ENCODE assay signal across 30 cellular contexts in genomic region chr22:24112188-24112587, GRCh38.
DNase-seq lines count a peak whose midpoint lies in the region; ATAC-seq and TF ChIP-seq lines count a peak whose summit lies in the region.
"Had no signal": no experiment of that assay in that cellular context is flagged by ENCODE, and none has a peak within 500 bp of the region (broad histone marks: within the 10 kb centered on the region; RNA-seq: fewer than 3 reads in every experiment).

No MANE protein-coding gene starts in this region.

- H4K8ac ChIP-seq in IMR-90 (ENCODE audit: low read depth in 2 of 2, low read length in 2 of 2), result no peak overlapping the region

- no peak overlapping the region for H3K4me3 Mint-ChIP-seq in CD4-positive, CD25-positive, alpha-beta regulatory T cell
- H3K4me3 Mint-ChIP-seq: activated CD8-positive, alpha-beta memory T cell treated with anti-CD3 and anti-CD28 coated beads, Interleukin-2, amount 10 ng/mL, durations not matched to agents 7 days and 5 days; activated naive CD4-positive, alpha-beta T cell treated with anti-CD3 and anti-CD28 coated beads, Interleukin-2, amount 50 U/mL, for 24 hours; activated T-cell treated with anti-CD3 and anti-CD28 coated beads, Interleukin-2, amount 50 U/mL, for 72 hours; neural progenitor cell had no signal

- H3K9me3 ChIP-seq in CD4-positive, CD25-positive, alpha-beta regulatory T cell (ENCODE audit: control insufficient read depth in 2 of 2, low read length in 2 of 2), result peaks cover 0 to 2% of the 10 kb centered on the region in 2 experiments
- H3K9me3 ChIP-seq in IMR-90 (ENCODE audit: control insufficient read depth, insufficient read depth, low read length) (peaks cover 4% of the 10 kb centered on the region; the same call in 1 of the 2 replicates), OCI-LY7 (ENCODE audit: low read length) (no peaks in the 10 kb centered on the region)
- H3K9me3 ChIP-seq: BE2C, SJCRH30, upper lobe of left lung had no signal

- no peak for TF ChIP-seq POLR2A in IMR-90 (IDR thresholded peaks at IDR 0.05; ENCODE audit: low read depth, low read length)
- TF ChIP-seq POLR2A in GM18505 (IDR thresholded peaks at IDR 0.05; ENCODE audit: borderline replicate concordance, extremely low read depth, insufficient read depth, insufficient read length), result no peak

- H2AFZ ChIP-seq in IMR-90 (replicated peaks; ENCODE audit: low read length, poor library complexity), result no peak overlapping the region
- no peak overlapping the region for H2AFZ ChIP-seq in OCI-LY7 (ENCODE audit: low read length)
- H2AFZ ChIP-seq: neural progenitor cell, parathyroid adenoma had no signal

- dilution Hi-C loops in IMR-90 (cut with HindIII; ENCODE audit: low sequenced_read_pairs, unreplicated experiment), result no loop called here

- H2AK5ac ChIP-seq in IMR-90 (ENCODE audit: low read depth, low read length), result no peak overlapping the region

- H3K9me1 ChIP-seq in IMR-90 (ENCODE audit: insufficient read depth, low read length), result peaks cover 19% of the 10 kb centered on the region

- no peak overlapping the region for H3K14ac ChIP-seq in IMR-90 (replicated peaks; ENCODE audit: low read depth, low read length)

- H2BK20ac ChIP-seq in IMR-90 (ENCODE audit: low read depth, low read length), result no peak overlapping the region

- H2BK15ac ChIP-seq in IMR-90 (ENCODE audit: low read depth, low read length), result no peak overlapping the region

- H3K4me3 ChIP-seq in CD4-positive, CD25-positive, alpha-beta regulatory T cell (ENCODE audit: low read depth, low read length), result no peak overlapping the region
- no peak overlapping the region for H3K4me3 ChIP-seq in IMR-90 (ENCODE audit: insufficient read depth, low read depth, low read length)
- H3K4me3 ChIP-seq in astrocyte of the spinal cord (ENCODE audit: low read depth, low read length), result no peak overlapping the region
- no peak overlapping the region for H3K4me3 ChIP-seq in OCI-LY7 (ENCODE audit: low read depth, low read length, poor library complexity, severe bottlenecking)
- H3K4me3 ChIP-seq: dorsolateral prefrontal cortex, MG63, neural progenitor cell, SJCRH30, upper lobe of left lung had no signal

- peaks cover 5 to 17% of the 10 kb centered on the region in 2 experiments; a peak in 2 of 4 replicates for H3K79me1 ChIP-seq in IMR-90 (ENCODE audit: low read depth in 1 of 2, low read length in 2 of 2)

- no peak overlapping the region for H3K56ac ChIP-seq in IMR-90 (ENCODE audit: extremely low read depth, insufficient read depth, low read length)

- no peak for TF ChIP-seq RAD21 in IMR-90 (IDR thresholded peaks at IDR 0.05; ENCODE audit: low read length)

- no peak overlapping the region for H3K4ac ChIP-seq in IMR-90 (ENCODE audit: low read depth, low read length)

- H3K18ac ChIP-seq in IMR-90 (ENCODE audit: low read depth, low read length), result no peak overlapping the region

- H3K9me3 Mint-ChIP-seq in CD4-positive, CD25-positive, alpha-beta regulatory T cell, result peaks cover 0 to 3% (median 0%) of the 10 kb centered on the region in 7 donors
- H3K9me3 Mint-ChIP-seq: activated T-cell treated with anti-CD3 and anti-CD28 coated beads, Interleukin-2, amount 50 U/mL, for 72 hours had no signal

- no peak overlapping the region for H2BK5ac ChIP-seq in IMR-90 (ENCODE audit: low read depth, low read length, poor library complexity, severe bottlenecking)

- ATAC-seq in CD4-positive, CD25-positive, alpha-beta regulatory T cell (ENCODE audit: low read depth in 2 of 2), result no peak
- no peak for ATAC-seq in IMR-90 (ENCODE audit: low read depth)
- ATAC-seq in GM18505 (IDR thresholded peaks at IDR 0.05; ENCODE audit: unreplicated experiment), result no peak
- no peak for ATAC-seq in sciatic nerve
- ATAC-seq: activated CD8-positive, alpha-beta memory T cell treated with anti-CD3 and anti-CD28 coated beads, Interleukin-2, amount 10 ng/mL, durations not matched to agents 7 days and 5 days; activated T-cell treated with anti-CD3 and anti-CD28 coated beads, Interleukin-2, amount 50 U/mL, for 72 hours; right cardiac atrium had no signal

- H3K27me3 ChIP-seq in CD4-positive, CD25-positive, alpha-beta regulatory T cell (ENCODE audit: control insufficient read depth, insufficient read depth, low read length), result no peaks in the 10 kb centered on the region
- H3K27me3 ChIP-seq in IMR-90 (ENCODE audit: control insufficient read depth, insufficient read depth, low read length), result no peaks in the 10 kb centered on the region
- H3K27me3 ChIP-seq: BE2C, dorsolateral prefrontal cortex, MG63, neural progenitor cell, SJCRH30, upper lobe of left lung had no signal

- no peak overlapping the region for H3K4me2 ChIP-seq in IMR-90 (ENCODE audit: low read depth, low read length)
- H3K4me2 ChIP-seq in OCI-LY7 (ENCODE audit: low read length), result no peak overlapping the region
- H3K4me2 ChIP-seq: neural progenitor cell had no signal

- peaks cover 0 to 7% (median 3%) of the 10 kb centered on the region in 4 donors for H3K4me1 Mint-ChIP-seq in CD4-positive, CD25-positive, alpha-beta regulatory T cell

- no peak overlapping the region for H2BK120ac ChIP-seq in IMR-90 (ENCODE audit: low read depth, low read length)

- WGBS in IMR-90 (ENCODE audit: extremely low coverage in 2 of 2, insufficient read length in 1 of 2), 2 experiments, result no CpG with 5 or more reads among the region's 1 CpG

- CTCF ChIA-PET in IMR-90 (lab: Yijun Ruan, JAX) (interaction anchor here (0.7 kb wide), 1 partner anchor 45 kb away, joined by 3 read pairs; no protein-coding TSS in a partner anchor), OCI-LY7 (lab: Charles Lee; ENCODE audit: unreplicated experiment) (no interaction called here)

- H4K5ac ChIP-seq in IMR-90 (ENCODE audit: low read depth, low read length), result no peak overlapping the region

- POLR2A ChIA-PET in IMR-90 (lab: Charles Lee; ENCODE audit: unreplicated experiment) (no interaction called here), OCI-LY7 (lab: Charles Lee) (no interaction called here)

- DNase-seq in CD4-positive, CD25-positive, alpha-beta regulatory T cell, result no peak
- DNase-seq in IMR-90 (peak; percentile 15), astrocyte of the spinal cord (ENCODE audit: low read depth, low spot score) (peak; percentile 14), iris pigment epithelial cell (ENCODE audit: low read depth) (peak; percentile 53), dermis blood vessel endothelial cell (no peak), OCI-LY7 (ENCODE audit: low spot score) (no peak), sciatic nerve (ENCODE audit: low spot score) (no peak)
- DNase-seq: activated CD4-positive, alpha-beta T cell treated with anti-CD3 and anti-CD28 coated beads, Interleukin-2, amount 50 U/mL, for 1 hour; activated CD8-positive, alpha-beta memory T cell treated with anti-CD3 and anti-CD28 coated beads, Interleukin-2, amount 10 ng/mL, durations not matched to agents 7 days and 5 days; activated T-cell treated with anti-CD3 and anti-CD28 coated beads, Interleukin-2, amount 50 U/mL, for 72 hours; anterior cingulate cortex; BE2C; dorsolateral prefrontal cortex; head of caudate nucleus; mesenchymal stem cell; MG63; NCI-H1417 treated with DMSO at 0.1 percent for 48 hours; NCI-H2081; NCI-H2227 treated with DMSO at 0.1 percent for 48 hours; NCI-H69; right cardiac atrium; SJCRH30; stimulated activated CD4-positive, alpha-beta T cell treated with anti-CD3 and anti-CD28 coated beads, Interleukin-12 subunit alpha, Interleukin-12 subunit beta, amount 100 ng/mL, for 4 hours; stimulated activated CD4-positive, alpha-beta T cell treated with anti-CD3 and anti-CD28 coated beads, Interleukin-4, amount 100 ng/mL, for 1 hour; T1000; upper lobe of left lung had no signal

- intact Hi-C loops in IMR-90 (cut with micrococcal nuclease) (no loop called here), OCI-LY7 (cut with micrococcal nuclease; ENCODE audit: unreplicated experiment) (no loop called here), sciatic nerve (cut with DNase I) (no loop called here)

- no peaks in the 10 kb centered on the region for H3K27me3 Mint-ChIP-seq in CD4-positive, CD25-positive, alpha-beta regulatory T cell
- H3K27me3 Mint-ChIP-seq: activated CD8-positive, alpha-beta memory T cell treated with anti-CD3 and anti-CD28 coated beads, Interleukin-2, amount 10 ng/mL, durations not matched to agents 7 days and 5 days; activated naive CD4-positive, alpha-beta T cell treated with anti-CD3 and anti-CD28 coated beads, Interleukin-2, amount 50 U/mL, for 24 hours had no signal

- H4K20me1 ChIP-seq in IMR-90 (ENCODE audit: insufficient read depth, low read length) (no peaks in the 10 kb centered on the region), OCI-LY7 (ENCODE audit: insufficient read depth, low read length) (no peaks in the 10 kb centered on the region)

- TF ChIP-seq CTCF in IMR-90 (conservative IDR thresholded peaks at IDR 0.05; ENCODE audit: low read depth, low read length), result no peak
- no peak for TF ChIP-seq CTCF in astrocyte of the spinal cord (IDR thresholded peaks at IDR 0.05; ENCODE audit: low read depth, low read length)
- TF ChIP-seq CTCF in OCI-LY7 (conservative IDR thresholded peaks at IDR 0.05; ENCODE audit: low read length), result no peak

- H4K91ac ChIP-seq in IMR-90 (ENCODE audit: insufficient read depth, low read depth, low read length), result no peak overlapping the region

- in situ Hi-C loops in IMR-90 (cut with MboI; ENCODE audit: low sequenced_read_pairs), result no loop called here
- in situ Hi-C loops in astrocyte of the spinal cord (cut with HindIII; ENCODE audit: low sequenced_read_pairs), result no loop called here

- no peaks in the 10 kb centered on the region for H3K9me2 ChIP-seq in OCI-LY7 (ENCODE audit: insufficient read depth, low read length)

- no peak overlapping the region for H3K27ac ChIP-seq in CD4-positive, CD25-positive, alpha-beta regulatory T cell (ENCODE audit: insufficient read depth, low read length, poor library complexity, severe bottlenecking)
- H3K27ac ChIP-seq in IMR-90 (ENCODE audit: insufficient read depth, low read length) (no peak overlapping the region), OCI-LY7 (ENCODE audit: low read depth, low read length, poor library complexity, severe bottlenecking) (no peak overlapping the region)
- H3K27ac ChIP-seq: dorsolateral prefrontal cortex, neural progenitor cell, parathyroid adenoma, SJCRH30, upper lobe of left lung had no signal

- H3K79me2 ChIP-seq in OCI-LY7 (ENCODE audit: insufficient read depth, low read depth, low read length), result no peaks in the 10 kb centered on the region
- H3K79me2 ChIP-seq: parathyroid adenoma had no signal

- BruUV-seq in IMR-90 (replicated peaks; lab: Mats Ljungman, UMichigan), result no TSS peak
- no TSS peak for BruUV-seq in OCI-LY7 (replicated peaks; lab: Mats Ljungman, UMichigan)

- peaks cover 53% of the 10 kb centered on the region for H3K36me3 Mint-ChIP-seq in CD4-positive, CD25-positive, alpha-beta regulatory T cell

- H2AK9ac ChIP-seq in IMR-90 (replicated peaks; ENCODE audit: low read depth, low read length, poor library complexity), result no peak overlapping the region

- H3K9ac ChIP-seq in IMR-90 (ENCODE audit: low read depth, low read length), result no peak overlapping the region
- H3K9ac ChIP-seq: neural progenitor cell, parathyroid adenoma had no signal

- H3K36me3 ChIP-seq in CD4-positive, CD25-positive, alpha-beta regulatory T cell (ENCODE audit: control insufficient read depth, insufficient read depth, low read length), result peaks cover 45% of the 10 kb centered on the region
- H3K36me3 ChIP-seq in IMR-90 (ENCODE audit: control insufficient read depth, insufficient read depth, low read length), result peaks cover 16% of the 10 kb centered on the region
- H3K36me3 ChIP-seq in OCI-LY7 (ENCODE audit: insufficient read depth, low read length), result peaks cover 53% of the 10 kb centered on the region

- peak overlapping the region in 2 of 3 donors; percentile 46 to 77 for H3K27ac Mint-ChIP-seq in CD4-positive, CD25-positive, alpha-beta regulatory T cell
- H3K27ac Mint-ChIP-seq: activated CD8-positive, alpha-beta memory T cell treated with anti-CD3 and anti-CD28 coated beads, Interleukin-2, amount 10 ng/mL, durations not matched to agents 7 days and 5 days; activated naive CD4-positive, alpha-beta T cell treated with anti-CD3 and anti-CD28 coated beads, Interleukin-2, amount 50 U/mL, for 24 hours; neural progenitor cell had no signal

- H3K4me1 ChIP-seq in CD4-positive, CD25-positive, alpha-beta regulatory T cell (ENCODE audit: control insufficient read depth, insufficient read depth, low read length, poor library complexity, severe bottlenecking), result peaks cover 3% of the 10 kb centered on the region
- H3K4me1 ChIP-seq in IMR-90 (ENCODE audit: control insufficient read depth, insufficient read depth, low read length) (peaks cover 6% of the 10 kb centered on the region), OCI-LY7 (ENCODE audit: insufficient read depth, low read length, poor library complexity, severe bottlenecking) (no peaks in the 10 kb centered on the region)
- H3K4me1 ChIP-seq: BE2C, parathyroid adenoma, SJCRH30 had no signal

- H3K23ac ChIP-seq in IMR-90 (ENCODE audit: low read depth, low read length), result no peak overlapping the region

Comparison
In these comparisons a context has a peak if more than half of its experiments do, and no peak if none do; other contexts are left out.
1. DNase-seq: peak in IMR-90 (single experiment), astrocyte of the spinal cord (single experiment) and iris pigment epithelial cell (single experiment); none in CD4-positive, CD25-positive, alpha-beta regulatory T cell (0 of 3), dermis blood vessel endothelial cell (single experiment), OCI-LY7 (single experiment) and sciatic nerve (single experiment).